Comparison of ENCODE assay signal across 20 cellular contexts in the genomic region with DNA sequence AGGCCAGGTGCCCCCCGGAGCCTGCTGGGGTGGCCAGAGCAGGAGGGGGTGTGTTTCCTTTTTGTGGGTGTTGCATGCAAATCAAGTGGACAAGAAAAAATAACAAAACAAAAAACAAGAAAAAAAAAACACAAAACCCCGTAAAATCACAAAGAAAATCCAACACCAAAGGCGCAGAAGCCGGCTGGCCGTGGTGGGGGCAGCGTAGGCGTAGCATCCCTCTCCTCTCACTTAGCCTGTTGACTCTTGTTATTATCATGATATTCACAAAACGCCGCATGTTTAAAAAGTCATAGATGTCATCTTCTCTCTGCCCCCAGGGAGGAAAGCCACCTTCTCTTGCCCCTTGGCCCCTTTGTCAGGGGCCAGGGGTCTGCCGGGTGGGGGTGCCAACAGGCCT. TPM values are rescaled to one million over a fixed set of nuclear protein-coding genes. Genes with fewer than 3 reads are reported as not detected.
"Had no signal": no experiment of that assay in that cellular context is flagged by ENCODE, and none has a peak within 500 bp of the region (broad histone marks: within the 10 kb centered on the region; RNA-seq: fewer than 3 reads in every experiment).

No MANE protein-coding gene starts in this region.

- DNase-seq: cortex of kidney; dorsolateral prefrontal cortex; effector CD8-positive, alpha-beta T cell; foreskin melanocyte; kidney; left cardiac atrium; left ventricle myocardium superior; mesendoderm; naive B cell; small intestine; stimulated activated CD4-positive, alpha-beta T cell treated with anti-CD3 and anti-CD28 coated beads, Interleukin-12 subunit alpha, Interleukin-12 subunit beta, amount 100 ng/mL, for 4 hours; stimulated activated CD4-positive, alpha-beta T cell treated with anti-CD3 and anti-CD28 coated beads, Interleukin-2, amount 100 ng/mL, for 48 hours; stimulated activated naive CD4-positive, alpha-beta T cell treated with Interleukin-2 at 50 U/mL for 16 hours; trophoblast cell had no signal

- H3K4me3 ChIP-seq: dorsolateral prefrontal cortex, hepatocyte, lung, ovary, right atrium auricular region had no signal

- H3K27ac ChIP-seq: hepatocyte, ovary, right atrium auricular region had no signal

- H3K4me2 ChIP-seq: hepatocyte had no signal

- H3K36me3 ChIP-seq: ovary had no signal

- H3K79me2 ChIP-seq: hepatocyte had no signal

- ATAC-seq: left cardiac atrium, left ventricle myocardium superior had no signal

- H2AFZ ChIP-seq: hepatocyte had no signal

- FAIRE-seq: kidney, small intestine had no signal

- H3K9me3 ChIP-seq: ovary, right atrium auricular region had no signal

RNA-seq across cellular contexts. Expression of a gene that starts 1.0 kb away (rescaled TPM):
- total RNA-seq: hepatocyte, urinary bladder had no signal

RNA-seq across cellular contexts. Expression of a gene that starts 25.3 kb away (rescaled TPM):
- total RNA-seq: posterior vena cava had no signal
